8 cellular contexts compared by ENCODE assay signal in genomic region chr6:30615219-30615957, GRCh38. TPM values are rescaled to one million over a fixed set of nuclear protein-coding genes. Genes with fewer than 3 reads are reported as not detected.
DNase-seq lines count a peak whose midpoint lies in the region; ATAC-seq and TF ChIP-seq lines count a peak whose summit lies in the region.

No MANE protein-coding gene starts in this region.

- H2AFZ ChIP-seq in PC-3 (ENCODE audit: low read length) = no peak overlapping the region

- ATAC-seq in PC-3 = no peak
- ATAC-seq in GM21526 (IDR thresholded peaks at IDR 0.05; ENCODE audit: low FRiP score, unreplicated experiment) = no peak

- H3K27ac ChIP-seq in PC-3 (ENCODE audit: low read length) (peak overlapping the region; percentile 92), ascending aorta (peak overlapping the region; percentile 95 to 96)

- no peaks in the 10 kb centered on the region for H3K9me3 ChIP-seq in PC-3 (ENCODE audit: low read length)
- H3K9me3 ChIP-seq in ascending aorta = no peaks in the 10 kb centered on the region

- peak overlapping the region; percentile 86 for H3K4me3 ChIP-seq in PC-3 (ENCODE audit: low read length)
- peak overlapping the region; percentile 77 to 94 for H3K4me3 ChIP-seq in ascending aorta

- POLR2A ChIA-PET in PC-3 (lab: Charles Lee; ENCODE audit: unreplicated experiment) = interaction anchor here (0.5 to 0.9 kb wide), 9 partner anchors 22 to 1140 kb away, joined by 3 to 32 read pairs (median 7); partner anchors contain the start of genes ABCF1 and PRR3

- H3F3A ChIP-seq in PC-3 (ENCODE audit: low read length, unreplicated experiment) = peaks cover 25% of the 10 kb centered on the region

- intact Hi-C loops in PC-3 (cut with micrococcal nuclease) (no loop called here), ascending aorta (cut with DNase I) (loop anchor here (2.0 to 10.0 kb wide), 6 partner anchors 45 to 1007 kb away; partner anchors contain the start of genes ABCF1, ATP6V1G2, DDX39B and FLOT1)

- TF ChIP-seq EP300 in Ishikawa (IDR thresholded peaks at IDR 0.05; ENCODE audit: borderline replicate concordance) = no peak

- peak overlapping the region; percentile 99 for H3K4me2 ChIP-seq in PC-3 (ENCODE audit: low read length)

- H3K9me2 ChIP-seq in PC-3 (replicated peaks; ENCODE audit: low read length) = no peaks in the 10 kb centered on the region

- peaks cover 42% of the 10 kb centered on the region for H4K20me1 ChIP-seq in PC-3 (ENCODE audit: low read length)

- H3K4me1 ChIP-seq in PC-3 (ENCODE audit: insufficient read depth, low read length) (peaks cover 40% of the 10 kb centered on the region), ascending aorta (peaks cover 16 to 47% of the 10 kb centered on the region in 2 donors)

- TF ChIP-seq RAD21 in Ishikawa (IDR thresholded peaks at IDR 0.05; ENCODE audit: low read depth) = no peak

- CTCF ChIA-PET in PC-3 (lab: Charles Lee) = interaction anchor here (0.6 to 1.1 kb wide), 3 partner anchors 18 to 472 kb away, joined by 3 to 5 read pairs (median 4); partner anchors contain the start of gene VARS2

- no peaks in the 10 kb centered on the region for H3K27me3 ChIP-seq in PC-3 (ENCODE audit: low read length)
- no peaks in the 10 kb centered on the region for H3K27me3 ChIP-seq in ascending aorta

- peak overlapping the region; percentile 99 for H3K9ac ChIP-seq in PC-3 (ENCODE audit: low read length)

- TSS peak; percentile 16 for BruUV-seq in PC-3 (replicated peaks; lab: Mats Ljungman, UMichigan)

- no peak for TF ChIP-seq CTCF in PC-3 (conservative IDR thresholded peaks at IDR 0.05; ENCODE audit: low read depth, low read length)
- no peak for TF ChIP-seq CTCF in ascending aorta (IDR thresholded peaks at IDR 0.05)
- TF ChIP-seq CTCF in GM10266 (IDR thresholded peaks at IDR 0.05; ENCODE audit: control insufficient read depth, insufficient read depth, low read depth, missing control alignments) = no peak

- peaks cover 72% of the 10 kb centered on the region for H3K79me2 ChIP-seq in PC-3 (ENCODE audit: low read length)

- H3K36me3 ChIP-seq in PC-3 (ENCODE audit: low read depth, low read length) = peaks cover 23% of the 10 kb centered on the region
- H3K36me3 ChIP-seq in ascending aorta = peaks cover 18 to 21% of the 10 kb centered on the region in 2 donors

- DNase-seq in DMS 273 (lab: John Stamatoyannopoulos, UW; ENCODE audit: unreplicated experiment) = peak; percentile 94
- peak; percentile 65 for DNase-seq in PC-3
- no peak for DNase-seq in ascending aorta (ENCODE audit: low spot score in 2 of 2)
- DNase-seq in hippocampal formation (lab: John Stamatoyannopoulos, UW) = peak; percentile 26 to 66
- DNase-seq in putamen (ENCODE audit: low spot score) = peak; percentile 79
- no peak for DNase-seq in GM10266 (ENCODE audit: extremely low spot score)

TF ChIP-seq in Ishikawa, 13 proteins besides CTCF, POLR2A, EP300 and RAD21:
- no peak for TF ChIP-seq ZBTB7A (IDR thresholded peaks at IDR 0.05; ENCODE audit: low read depth)
- no peak for TF ChIP-seq EGR1 (IDR thresholded peaks at IDR 0.05)
- TF ChIP-seq NFIC (IDR thresholded peaks at IDR 0.05) = no peak
- 0 out of 2 replicates have a peak, but pooled peaks have one; percentile 73 for TF ChIP-seq YY1 (IDR thresholded peaks at IDR 0.05; ENCODE audit: low read depth)
- peak; percentile 31; the same call in 1 of the 2 replicates for TF ChIP-seq TAF1 (IDR thresholded peaks at IDR 0.05; ENCODE audit: low read depth)
- no peak for TF ChIP-seq TEAD4 (IDR thresholded peaks at IDR 0.05)
- TF ChIP-seq USF1 (IDR thresholded peaks at IDR 0.05) = no peak
- no peak for TF ChIP-seq CREB1 (IDR thresholded peaks at IDR 0.05; ENCODE audit: low read depth)
- no peak for TF ChIP-seq FOXM1 (IDR thresholded peaks at IDR 0.05; ENCODE audit: borderline replicate concordance, low read depth)
- TF ChIP-seq MAX (IDR thresholded peaks at IDR 0.05) = no peak
- TF ChIP-seq TCF12 (IDR thresholded peaks at IDR 0.05; ENCODE audit: low read depth) = peak; percentile 38; the same call in 1 of the 2 replicates
- peak; percentile 9; the same call in 1 of the 2 replicates for TF ChIP-seq CEBPB (IDR thresholded peaks at IDR 0.05)
- no peak for TF ChIP-seq REST (IDR thresholded peaks at IDR 0.05; ENCODE audit: low read depth)

RNA-seq across cellular contexts. Expression of gene PPP1R10, which starts 1.7 kb away (rescaled TPM):
- total RNA-seq in PC-3 (2014; rRNA removed) = 44.2 and 44.5 TPM in 2 replicates
- total RNA-seq in ascending aorta = 52.6 TPM

RNA-seq across cellular contexts. Expression of gene MRPS18B, which starts 2.3 kb away (rescaled TPM):
- total RNA-seq in PC-3 (2014; rRNA removed) (69.9 and 91.0 TPM in 2 replicates), ascending aorta (33.0 TPM)

RNA-seq across cellular contexts. Expression of gene ATAT1, which starts 11.3 kb away (rescaled TPM):
- total RNA-seq in PC-3 (2014; rRNA removed) (4.6 and 6.1 TPM in 2 replicates), ascending aorta (13.7 TPM)

RNA-seq across cellular contexts. Expression of gene C6orf136, which starts 31.5 kb away (rescaled TPM):
- 10.6 and 18.7 TPM in 2 replicates for total RNA-seq in PC-3 (2014; rRNA removed)
- total RNA-seq in ascending aorta = 6.2 TPM

RNA-seq across cellular contexts. Expression of gene ABCF1, which starts 44.1 kb away (rescaled TPM):
- total RNA-seq in PC-3 (2014; rRNA removed) (67.3 and 77.3 TPM in 2 replicates), ascending aorta (36.6 TPM)

Comparison
In these comparisons a context has a peak if more than half of its experiments do, and no peak if none do; other contexts are left out.
1. DNase-seq: peak in DMS 273 (single experiment), PC-3 (single experiment), hippocampal formation (2 of 2) and putamen (single experiment); none in ascending aorta (0 of 2) and GM10266 (single experiment).